In the genomic region with DNA sequence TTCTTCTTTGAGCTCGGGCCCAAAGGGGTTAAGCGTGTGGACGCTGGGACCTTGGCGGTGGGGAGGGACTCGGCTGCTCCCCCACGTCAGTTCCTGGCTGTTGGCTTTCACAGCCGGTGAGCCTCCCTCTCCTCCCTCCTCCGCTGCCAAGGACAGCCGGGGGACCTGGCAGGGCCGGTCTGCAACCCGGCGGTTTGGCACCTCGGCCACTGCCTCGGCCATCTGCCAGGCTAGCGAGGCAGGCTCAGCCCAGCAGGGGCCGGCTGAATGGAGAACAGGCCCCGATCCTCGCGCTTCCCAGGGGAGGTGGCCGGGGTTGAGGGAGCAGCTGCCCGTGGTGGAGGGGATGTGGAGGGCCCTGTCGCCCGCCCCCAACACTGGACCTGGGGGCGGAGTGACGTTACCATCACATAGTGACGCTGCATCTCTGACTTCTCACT, we compare ENCODE assay signal across 8 cellular contexts. TPM values are rescaled to one million over a fixed set of nuclear protein-coding genes. Genes with fewer than 3 reads are reported as not detected.
DNase-seq lines count a peak whose midpoint lies in the region; ATAC-seq and TF ChIP-seq lines count a peak whose summit lies in the region.

No MANE protein-coding gene starts in this region.

- H3K4me3 Mint-ChIP-seq in neural crest cell: peak overlapping the region; percentile 80

- no peaks in the 10 kb centered on the region for H3K27me3 Mint-ChIP-seq in neural crest cell (ENCODE audit: low read depth)

- peaks cover 84% of the 10 kb centered on the region for H4K20me1 ChIP-seq in BLaER1

- H3K9me3 Mint-ChIP-seq in neural crest cell: no peaks in the 10 kb centered on the region

- H3K9ac ChIP-seq in BLaER1: peak overlapping the region; percentile 66

- H3K36me3 ChIP-seq in BLaER1: peaks cover 75% of the 10 kb centered on the region

- H3K27me3 ChIP-seq in BLaER1: no peaks in the 10 kb centered on the region

- H3K4me3 ChIP-seq in BLaER1 (peak overlapping the region; percentile 29; the same call in 1 of the 2 replicates), fibroblast of mammary gland (ENCODE audit: control insufficient read depth, low read depth, low read length) (no peak overlapping the region)

- no peak for ATAC-seq in GM18502 (IDR thresholded peaks at IDR 0.05; ENCODE audit: poor library complexity, unreplicated experiment)

- H3K4me2 ChIP-seq in BLaER1: peak overlapping the region; percentile 91

- H3K4me1 ChIP-seq in BLaER1: peaks cover 79% of the 10 kb centered on the region

- H3K9me3 ChIP-seq in BLaER1: no peaks in the 10 kb centered on the region

- H3K4me1 Mint-ChIP-seq in neural crest cell: peaks cover 14% of the 10 kb centered on the region

- H3K27ac Mint-ChIP-seq in neural crest cell (ENCODE audit: unreplicated experiment): no peak overlapping the region

- H3K36me3 Mint-ChIP-seq in neural crest cell (ENCODE audit: low read depth): peaks cover 5% of the 10 kb centered on the region

- peak overlapping the region; percentile 69 for H3K27ac ChIP-seq in BLaER1

- DNase-seq in NCI-H446 (lab: John Stamatoyannopoulos, UW) (peak; percentile 99 to 100), fibroblast of mammary gland (ENCODE audit: low read depth) (peak; percentile 69), neural crest cell (ENCODE audit: low read depth, low spot score) (no peak), NOMO-1 treated with dmso at 0.1 percent for 144 hours (lab: John Stamatoyannopoulos, UW; ENCODE audit: unreplicated experiment) (no peak), NCI-H146 treated with DMSO at 0.1 percent for 48 hours (lab: John Stamatoyannopoulos, UW; ENCODE audit: unreplicated experiment) (no peak), SW480 (ENCODE audit: low spot score) (no peak)

- no peak for TF ChIP-seq CTCF in fibroblast of mammary gland (conservative IDR thresholded peaks at IDR 0.05; ENCODE audit: control insufficient read depth, insufficient read depth, low read depth, low read length)
- no peak for TF ChIP-seq CTCF in neural crest cell (conservative IDR thresholded peaks at IDR 0.05)

RNA-seq across cellular contexts. Expression of a gene that starts 5.0 kb away (rescaled TPM):
- total RNA-seq in neural crest cell: 244 and 247 TPM in 2 replicates

RNA-seq across cellular contexts. Expression of a gene that starts 28.2 kb away (rescaled TPM):
- total RNA-seq in neural crest cell: 0.73 and 1.4 TPM in 2 replicates

RNA-seq across cellular contexts. Expression of a gene that starts 36.9 kb away (rescaled TPM):
- 40.6 and 42.5 TPM in 2 replicates for total RNA-seq in neural crest cell

Comparison
In these comparisons a context has a peak if more than half of its experiments do, and no peak if none do; other contexts are left out.
1. DNase-seq: peak in NCI-H446 (2 of 2) and fibroblast of mammary gland (single experiment); none in neural crest cell (single experiment), NOMO-1 treated with dmso at 0.1 percent for 144 hours (single experiment), NCI-H146 treated with DMSO at 0.1 percent for 48 hours (single experiment) and SW480 (single experiment).